Comparison of ENCODE assay signal across 8 cellular contexts in genomic region chr4:173529505-173530325, GRCh38. TPM values are rescaled to one million over a fixed set of nuclear protein-coding genes. Genes with fewer than 3 reads are reported as not detected.
DNase-seq lines count a peak whose midpoint lies in the region; TF ChIP-seq lines count a peak whose summit lies in the region.

Gene HAND2 (minus strand): TSS chr4:173530229. CDS start chr4:173529289, 940 bp downstream.

- H3K4me3 Mint-ChIP-seq in CD8-positive, alpha-beta memory T cell: peak within 1 kb of the TSS; percentile 43 to 83 (median 60)

- peaks cover 17 to 30% (median 23%) of the 10 kb centered on the region in 3 donors for H3K4me1 Mint-ChIP-seq in CD8-positive, alpha-beta memory T cell

- H3K36me3 Mint-ChIP-seq in CD8-positive, alpha-beta memory T cell: peaks cover 0 to 14% (median 2%) of the 10 kb centered on the region in 3 donors

- peaks cover 87 to 92% of the 10 kb centered on the region in 2 donors for H3K27me3 Mint-ChIP-seq in CD8-positive, alpha-beta memory T cell

- H3K27ac ChIP-seq in CD8-positive, alpha-beta memory T cell (ENCODE audit: low read depth, low read length): no peak within 1 kb of the TSS
- H3K27ac ChIP-seq in adipose tissue (ENCODE audit: low read depth, low read length): peak within 1 kb of the TSS; percentile 44
- peak within 1 kb of the TSS; percentile 35 to 65 (median 36) for H3K27ac ChIP-seq in thyroid gland

- H3K27me3 ChIP-seq in CD8-positive, alpha-beta memory T cell (ENCODE audit: insufficient read depth, low read length, poor library complexity, severe bottlenecking): peaks cover 72% of the 10 kb centered on the region
- peaks cover 65% of the 10 kb centered on the region for H3K27me3 ChIP-seq in thyroid gland

- peaks cover 3% of the 10 kb centered on the region for H3K9me3 ChIP-seq in CD8-positive, alpha-beta memory T cell (ENCODE audit: low read length)
- no peaks in the 10 kb centered on the region for H3K9me3 ChIP-seq in thyroid gland

- peaks cover 8 to 25% (median 22%) of the 10 kb centered on the region in 5 donors for H3K9me3 Mint-ChIP-seq in CD8-positive, alpha-beta memory T cell

- no peaks in the 10 kb centered on the region for H3K36me3 ChIP-seq in CD8-positive, alpha-beta memory T cell (ENCODE audit: insufficient read depth, low read length)
- H3K36me3 ChIP-seq in thyroid gland: no peaks in the 10 kb centered on the region

- intact Hi-C loops in thyroid gland (cut with DNase I): no loop called here

- DNase-seq in CD8-positive, alpha-beta memory T cell: no peak
- DNase-seq in M059J (ENCODE audit: low read depth) (peak; percentile 50), iPS-NIHi11 (ENCODE audit: low spot score) (peak; percentile 60), thyroid gland (no peak), SIG-M5 (lab: John Stamatoyannopoulos, UW) (no peak), SKM-1 treated with dmso at 0.1 percent for 144 hours (lab: John Stamatoyannopoulos, UW; ENCODE audit: unreplicated experiment) (no peak), cerebellar cortex (ENCODE audit: low spot score) (no peak)

- H3K27ac Mint-ChIP-seq in CD8-positive, alpha-beta memory T cell: peak within 1 kb of the TSS in 3 of 8 donors; percentile 53 to 86 (median 70)

- TF ChIP-seq CTCF in thyroid gland (IDR thresholded peaks at IDR 0.05): no peak

- peak in 1 of 2 donors; percentile 40 for TF ChIP-seq POLR2A in thyroid gland (IDR thresholded peaks at IDR 0.05)

- CTCF ChIA-PET in CD8-positive, alpha-beta memory T cell (lab: Charles Lee): no interaction called here

- WGBS in adipose tissue, 3 donors: 1 to 2% (median 1%) methylated on average over 53 to 77 of the region's 77 CpGs
- WGBS in thyroid gland, 2 donors: 4% methylated on average over 35 to 46 of the region's 77 CpGs

- H3K4me3 ChIP-seq in CD8-positive, alpha-beta memory T cell (ENCODE audit: low read length): no peak within 1 kb of the TSS
- peak within 1 kb of the TSS in 1 of 3 donors; percentile 27 for H3K4me3 ChIP-seq in thyroid gland (replicated peaks in 1 of 3)

- H3K4me1 ChIP-seq in CD8-positive, alpha-beta memory T cell (ENCODE audit: insufficient read depth, low read length): peaks cover 6% of the 10 kb centered on the region
- peaks cover 5 to 29% of the 10 kb centered on the region in 2 donors for H3K4me1 ChIP-seq in thyroid gland

- POLR2A ChIA-PET in CD8-positive, alpha-beta memory T cell (lab: Charles Lee): no interaction called here

RNA-seq across cellular contexts. Expression of gene HAND2, which starts in this region (rescaled TPM):
- not detected for total RNA-seq in CD8-positive, alpha-beta memory T cell
- polyA plus RNA-seq in CD8-positive, alpha-beta memory T cell: not detected
- not detected in 2 replicates for total RNA-seq in M059J (2014; rRNA removed; shearing (Covaris generic))
- polyA plus RNA-seq in adipose tissue: 10 to 100 TPM in 1 of 3 donors, 1 to 10 TPM in 2; 3.5 to 42.7 (median 3.8) TPM
- 1 to 10 TPM; 2.0 to 8.9 (median 4.0) TPM for total RNA-seq in thyroid gland

Comparison
In these comparisons a context has a peak if more than half of its experiments do, and no peak if none do; other contexts are left out.
1. Peak in DNase-seq in M059J; RNA of the gene not detected or under 1 TPM.